In genomic region chr10:71132321-71132810, GRCh38 we compare ENCODE assay signal across 1 cellular context.
TF ChIP-seq lines count a peak whose summit lies in the region.

No MANE protein-coding gene starts in this region.

TF ChIP-seq in GM23338, 12 proteins besides CTCF, POLR2A, EP300 and RAD21:
- TF ChIP-seq, protein P1, sequence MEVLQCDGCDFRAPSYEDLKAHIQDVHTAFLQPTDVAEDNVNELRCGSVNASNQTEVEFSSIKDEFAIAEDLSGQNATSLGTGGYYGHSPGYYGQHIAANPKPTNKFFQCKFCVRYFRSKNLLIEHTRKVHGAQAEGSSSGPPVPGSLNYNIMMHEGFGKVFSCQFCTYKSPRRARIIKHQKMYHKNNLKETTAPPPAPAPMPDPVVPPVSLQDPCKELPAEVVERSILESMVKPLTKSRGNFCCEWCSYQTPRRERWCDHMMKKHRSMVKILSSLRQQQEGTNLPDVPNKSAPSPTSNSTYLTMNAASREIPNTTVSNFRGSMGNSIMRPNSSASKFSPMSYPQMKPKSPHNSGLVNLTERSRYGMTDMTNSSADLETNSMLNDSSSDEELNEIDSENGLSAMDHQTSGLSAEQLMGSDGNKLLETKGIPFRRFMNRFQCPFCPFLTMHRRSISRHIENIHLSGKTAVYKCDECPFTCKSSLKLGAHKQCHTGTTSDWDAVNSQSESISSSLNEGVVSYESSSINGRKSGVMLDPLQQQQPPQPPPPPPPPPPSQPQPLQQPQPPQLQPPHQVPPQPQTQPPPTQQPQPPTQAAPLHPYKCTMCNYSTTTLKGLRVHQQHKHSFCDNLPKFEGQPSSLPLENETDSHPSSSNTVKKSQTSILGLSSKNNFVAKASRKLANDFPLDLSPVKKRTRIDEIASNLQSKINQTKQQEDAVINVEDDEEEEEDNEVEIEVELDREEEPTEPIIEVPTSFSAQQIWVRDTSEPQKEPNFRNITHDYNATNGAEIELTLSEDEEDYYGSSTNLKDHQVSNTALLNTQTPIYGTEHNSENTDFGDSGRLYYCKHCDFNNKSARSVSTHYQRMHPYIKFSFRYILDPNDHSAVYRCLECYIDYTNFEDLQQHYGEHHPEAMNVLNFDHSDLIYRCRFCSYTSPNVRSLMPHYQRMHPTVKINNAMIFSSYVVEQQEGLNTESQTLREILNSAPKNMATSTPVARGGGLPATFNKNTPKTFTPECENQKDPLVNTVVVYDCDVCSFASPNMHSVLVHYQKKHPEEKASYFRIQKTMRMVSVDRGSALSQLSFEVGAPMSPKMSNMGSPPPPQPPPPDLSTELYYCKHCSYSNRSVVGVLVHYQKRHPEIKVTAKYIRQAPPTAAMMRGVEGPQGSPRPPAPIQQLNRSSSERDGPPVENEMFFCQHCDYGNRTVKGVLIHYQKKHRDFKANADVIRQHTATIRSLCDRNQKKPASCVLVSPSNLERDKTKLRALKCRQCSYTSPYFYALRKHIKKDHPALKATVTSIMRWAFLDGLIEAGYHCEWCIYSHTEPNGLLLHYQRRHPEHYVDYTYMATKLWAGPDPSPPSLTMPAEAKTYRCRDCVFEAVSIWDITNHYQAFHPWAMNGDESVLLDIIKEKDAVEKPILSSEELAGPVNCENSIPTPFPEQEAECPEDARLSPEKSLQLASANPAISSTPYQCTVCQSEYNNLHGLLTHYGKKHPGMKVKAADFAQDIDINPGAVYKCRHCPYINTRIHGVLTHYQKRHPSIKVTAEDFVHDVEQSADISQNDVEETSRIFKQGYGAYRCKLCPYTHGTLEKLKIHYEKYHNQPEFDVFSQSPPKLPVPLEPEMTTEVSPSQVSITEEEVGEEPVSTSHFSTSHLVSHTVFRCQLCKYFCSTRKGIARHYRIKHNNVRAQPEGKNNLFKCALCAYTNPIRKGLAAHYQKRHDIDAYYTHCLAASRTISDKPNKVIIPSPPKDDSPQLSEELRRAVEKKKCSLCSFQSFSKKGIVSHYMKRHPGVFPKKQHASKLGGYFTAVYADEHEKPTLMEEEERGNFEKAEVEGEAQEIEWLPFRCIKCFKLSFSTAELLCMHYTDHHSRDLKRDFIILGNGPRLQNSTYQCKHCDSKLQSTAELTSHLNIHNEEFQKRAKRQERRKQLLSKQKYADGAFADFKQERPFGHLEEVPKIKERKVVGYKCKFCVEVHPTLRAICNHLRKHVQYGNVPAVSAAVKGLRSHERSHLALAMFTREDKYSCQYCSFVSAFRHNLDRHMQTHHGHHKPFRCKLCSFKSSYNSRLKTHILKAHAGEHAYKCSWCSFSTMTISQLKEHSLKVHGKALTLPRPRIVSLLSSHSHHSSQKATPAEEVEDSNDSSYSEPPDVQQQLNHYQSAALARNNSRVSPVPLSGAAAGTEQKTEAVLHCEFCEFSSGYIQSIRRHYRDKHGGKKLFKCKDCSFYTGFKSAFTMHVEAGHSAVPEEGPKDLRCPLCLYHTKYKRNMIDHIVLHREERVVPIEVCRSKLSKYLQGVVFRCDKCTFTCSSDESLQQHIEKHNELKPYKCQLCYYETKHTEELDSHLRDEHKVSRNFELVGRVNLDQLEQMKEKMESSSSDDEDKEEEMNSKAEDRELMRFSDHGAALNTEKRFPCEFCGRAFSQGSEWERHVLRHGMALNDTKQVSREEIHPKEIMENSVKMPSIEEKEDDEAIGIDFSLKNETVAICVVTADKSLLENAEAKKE (CRISPR knock-in tag; IDR thresholded peaks at IDR 0.05), result no peak
- TF ChIP-seq CREB1 (CRISPR knock-in tag; IDR thresholded peaks at IDR 0.05; ENCODE audit: low read depth) (no peak), POLR2AphosphoS5 (IDR thresholded peaks at IDR 0.05; ENCODE audit: low read depth) (no peak), STAT1 (IDR thresholded peaks at IDR 0.05; ENCODE audit: unreplicated experiment) (no peak), NANOG (IDR thresholded peaks at IDR 0.05; ENCODE audit: borderline replicate concordance) (no peak), EZH2phosphoT487 (IDR thresholded peaks at IDR 0.05; ENCODE audit: unreplicated experiment) (no peak), ZNF114 (CRISPR knock-in tag; IDR thresholded peaks at IDR 0.05) (no peak), EZH2 (IDR thresholded peaks at IDR 0.05; ENCODE audit: low read depth, unreplicated experiment) (no peak)
